In genomic region chr1:145707183-145707867, GRCh38 we compare ENCODE assay signal across 16 cellular contexts. TPM values are rescaled to one million over a fixed set of nuclear protein-coding genes. Genes with fewer than 3 reads are reported as not detected.
DNase-seq lines count a peak whose midpoint lies in the region; ATAC-seq and TF ChIP-seq lines count a peak whose summit lies in the region.
"Had no signal": no experiment of that assay in that cellular context is flagged by ENCODE, and none has a peak within 500 bp of the region (broad histone marks: within the 10 kb centered on the region; RNA-seq: fewer than 3 reads in every experiment).

TSS of gene PDZK1 (minus strand) at chr1:145707368. CDS start at chr1:145688021, 19,347 bp downstream.

- H3K9me2 ChIP-seq in hepatocyte (replicated peaks; ENCODE audit: insufficient read depth), result no peaks in the 10 kb centered on the region

- CTCF ChIA-PET in HEK293 (lab: Yijun Ruan, JAX), result interaction anchor here (0.5 to 1.4 kb wide), 4 partner anchors 9 to 101 kb away, joined by 3 to 8 read pairs (median 3); no protein-coding TSS in a partner anchor
- CTCF ChIA-PET in RWPE1 (lab: Yijun Ruan, JAX), result no interaction called here
- CTCF ChIA-PET in CD4-positive, alpha-beta T cell (lab: Charles Lee), result no interaction called here

- H3K27me3 Mint-ChIP-seq in CD4-positive, alpha-beta T cell, result no peaks in the 10 kb centered on the region

- H3K36me3 ChIP-seq in HEK293 (ENCODE audit: control insufficient read depth in 2 of 2, insufficient read depth in 1 of 2, low read length in 2 of 2) (no peaks in the 10 kb centered on the region), hepatocyte (replicated peaks; ENCODE audit: insufficient read depth, low read depth) (no peaks in the 10 kb centered on the region), osteoblast (ENCODE audit: insufficient read depth, low read length) (no peaks in the 10 kb centered on the region)
- H3K36me3 ChIP-seq: left ventricle myocardium inferior, neutrophil, suprapubic skin had no signal

- H3K27me3 ChIP-seq in hepatocyte (no peaks in the 10 kb centered on the region), osteoblast (ENCODE audit: insufficient read depth, low read length) (no peaks in the 10 kb centered on the region)
- H3K27me3 ChIP-seq in CD4-positive, alpha-beta T cell (ENCODE audit: control insufficient read depth, insufficient read depth, low read length), result no peaks in the 10 kb centered on the region
- H3K27me3 ChIP-seq: neutrophil, suprapubic skin had no signal

- H3K4me1 ChIP-seq in HEK293 (ENCODE audit: control insufficient read depth, insufficient read depth, low read length), result no peaks in the 10 kb centered on the region
- H3K4me1 ChIP-seq in hepatocyte (ENCODE audit: insufficient read depth), result peaks cover 32% of the 10 kb centered on the region
- H3K4me1 ChIP-seq in osteoblast (ENCODE audit: insufficient read depth, low read length), result peaks cover 10% of the 10 kb centered on the region
- H3K4me1 ChIP-seq: suprapubic skin had no signal

- H3K36me3 Mint-ChIP-seq in CD4-positive, alpha-beta T cell (ENCODE audit: low read depth), result no peaks in the 10 kb centered on the region

- TF ChIP-seq CTCF in HEK293 (tag by site-specific recombination; IDR thresholded peaks at IDR 0.05) (no peak), RWPE1 (conservative IDR thresholded peaks at IDR 0.05; ENCODE audit: low read depth) (no peak), hepatocyte (IDR thresholded peaks at IDR 0.05; ENCODE audit: poor library complexity) (no peak), osteoblast (IDR thresholded peaks at IDR 0.05; ENCODE audit: extremely low read depth, low read depth, low read length) (no peak), coronary artery (IDR thresholded peaks at IDR 0.05) (no peak)
- TF ChIP-seq CTCF in CD4-positive, alpha-beta T cell (IDR thresholded peaks at IDR 0.05), result no peak

- peaks cover 24% of the 10 kb centered on the region for H3K79me2 ChIP-seq in hepatocyte
- H3K79me2 ChIP-seq in osteoblast (ENCODE audit: insufficient read depth, low read length), result no peaks in the 10 kb centered on the region

- H3K27ac Mint-ChIP-seq in CD4-positive, alpha-beta T cell, result no peak within 1 kb of the TSS
- H3K27ac Mint-ChIP-seq: activated CD8-positive, alpha-beta T cell treated with anti-CD3 and anti-CD28 coated beads, Interleukin-2, amount 10 ng/mL, durations not matched to agents 7 days and 5 days had no signal

- H3K9me3 Mint-ChIP-seq in CD4-positive, alpha-beta T cell, result no peaks in the 10 kb centered on the region

- H2AFZ ChIP-seq in hepatocyte (no peak within 1 kb of the TSS), osteoblast (ENCODE audit: low read length) (peak within 1 kb of the TSS; percentile 53)

- no peak within 1 kb of the TSS for H3K4me3 ChIP-seq in HEK293 (ENCODE audit: low read depth, low read length)
- peak within 1 kb of the TSS; percentile 15 for H3K4me3 ChIP-seq in hepatocyte
- H3K4me3 ChIP-seq in osteoblast (ENCODE audit: insufficient read depth, low read length), result no peak within 1 kb of the TSS
- H3K4me3 ChIP-seq in coronary artery, result no peak within 1 kb of the TSS
- H3K4me3 ChIP-seq: left ventricle myocardium inferior, suprapubic skin had no signal

- no peaks in the 10 kb centered on the region for H3K4me1 Mint-ChIP-seq in CD4-positive, alpha-beta T cell (ENCODE audit: low read depth)

- H3K9me3 ChIP-seq in HEK293 (ENCODE audit: control insufficient read depth, insufficient read depth, low read depth, low read length) (no peaks in the 10 kb centered on the region), hepatocyte (ENCODE audit: low read depth) (no peaks in the 10 kb centered on the region), osteoblast (ENCODE audit: low read depth, low read length) (no peaks in the 10 kb centered on the region)
- H3K9me3 ChIP-seq in CD4-positive, alpha-beta T cell (ENCODE audit: control insufficient read depth, low read length), result no peaks in the 10 kb centered on the region
- H3K9me3 ChIP-seq: left ventricle myocardium inferior, neutrophil, suprapubic skin had no signal

- no peaks in the 10 kb centered on the region for H4K20me1 ChIP-seq in hepatocyte (ENCODE audit: insufficient read depth, poor library complexity, severe bottlenecking)
- H4K20me1 ChIP-seq in osteoblast (ENCODE audit: insufficient read depth, low read length), result no peaks in the 10 kb centered on the region

- POLR2A ChIA-PET in HEK293 (lab: Yijun Ruan, JAX), result no interaction called here
- POLR2A ChIA-PET in RWPE1 (lab: Yijun Ruan, JAX; ENCODE audit: low non-redundant PET), result interaction anchor here (0.6 kb wide), 1 partner anchor 12 kb away, joined by 8 read pairs; no protein-coding TSS in a partner anchor
- POLR2A ChIA-PET in CD4-positive, alpha-beta T cell (lab: Charles Lee), result no interaction called here

- DNase-seq in RWPE1 (ENCODE audit: low spot score), result no peak
- peak; percentile 72 for DNase-seq in hepatocyte (ENCODE audit: low spot score)
- DNase-seq in osteoblast (ENCODE audit: insufficient read length, low spot score, missing footprints), result no peak
- no peak for DNase-seq in D341Med (ENCODE audit: low spot score)
- DNase-seq in coronary artery (ENCODE audit: low spot score), result no peak
- no peak for DNase-seq in CD4-positive, alpha-beta T cell
- DNase-seq: activated CD8-positive, alpha-beta T cell treated with anti-CD3 and anti-CD28 coated beads, Interleukin-2, amount 10 ng/mL, durations not matched to agents 7 days and 5 days; activated gamma-delta T cell treated with Interleukin-2 at 50 U/mL for 16 hours; HCEC 1CT; left ventricle myocardium inferior; NCI-H2227 treated with DMSO at 0.1 percent for 48 hours had no signal

- 66% methylated on average over 9 of the region's 9 CpGs for WGBS in hepatocyte (ENCODE audit: low lambda C conversion rate, missing lambda C conversion rate)

- H3K4me2 ChIP-seq in hepatocyte (peak within 1 kb of the TSS; percentile 71), osteoblast (ENCODE audit: insufficient read depth, low read length) (no peak within 1 kb of the TSS)

- no peak within 1 kb of the TSS for H3K4me3 Mint-ChIP-seq in CD4-positive, alpha-beta T cell
- H3K4me3 Mint-ChIP-seq: activated CD8-positive, alpha-beta T cell treated with anti-CD3 and anti-CD28 coated beads, Interleukin-2, amount 10 ng/mL, durations not matched to agents 7 days and 5 days had no signal

- ATAC-seq in GM18520 (IDR thresholded peaks at IDR 0.05; ENCODE audit: unreplicated experiment), result no peak
- ATAC-seq in CD4-positive, alpha-beta T cell (ENCODE audit: poor library complexity), result no peak
- ATAC-seq: activated CD8-positive, alpha-beta T cell treated with anti-CD3 and anti-CD28 coated beads, Interleukin-2, amount 10 ng/mL, durations not matched to agents 7 days and 5 days had no signal

- intact Hi-C loops in CD4-positive, alpha-beta T cell (cut with DNase I, micrococcal nuclease), result no loop called here

- H3K27ac ChIP-seq in HEK293 (ENCODE audit: extremely low read depth, low read depth, low read length) (no peak within 1 kb of the TSS), RWPE1 (peak within 1 kb of the TSS; percentile 51; the same call in 1 of the 2 replicates), hepatocyte (peak within 1 kb of the TSS; percentile 91), osteoblast (ENCODE audit: low read depth, low read length) (no peak within 1 kb of the TSS), coronary artery (no peak within 1 kb of the TSS)
- no peak within 1 kb of the TSS for H3K27ac ChIP-seq in CD4-positive, alpha-beta T cell (ENCODE audit: low read depth, low read length)
- H3K27ac ChIP-seq: left ventricle myocardium inferior, neutrophil, suprapubic skin had no signal

TF ChIP-seq in HEK293, 187 proteins besides CTCF, POLR2A, EP300 and RAD21:
- TF ChIP-seq ZNF114 (tag by site-specific recombination; IDR thresholded peaks at IDR 0.05), result no peak
- peak; percentile 57 for TF ChIP-seq ZIC2 (tag by site-specific recombination; IDR thresholded peaks at IDR 0.05)
- no peak for TF ChIP-seq ZNF658 (tag by site-specific recombination; IDR thresholded peaks at IDR 0.05)

RNA-seq across cellular contexts. Expression of gene PDZK1, which starts in this region (rescaled TPM):
- total RNA-seq in hepatocyte (44.9 and 50.5 TPM in 2 replicates), osteoblast (0.29 and 0.36 TPM in 2 replicates)
- polyA plus RNA-seq in hepatocyte, result 30.4 and 44.1 TPM in 2 replicates
- total RNA-seq in CD4-positive, alpha-beta T cell, result not detected
- total RNA-seq: glomerular endothelial cell had no signal

Comparison
In these comparisons a context has a peak if more than half of its experiments do, and no peak if none do; other contexts are left out.
1. RNA of gene PDZK1 (total RNA-seq): 44.9 to 50.5 TPM in hepatocyte; 0.29 to 0.36 TPM in osteoblast and not detected in CD4-positive, alpha-beta T cell; every median in the first group is over 10 times any median in the second.
2. H3K27ac ChIP-seq: peak in RWPE1 (single experiment) and hepatocyte (single experiment); none in HEK293 (single experiment), osteoblast (single experiment), coronary artery (0 of 2) and CD4-positive, alpha-beta T cell (single experiment).